In the genomic region with DNA sequence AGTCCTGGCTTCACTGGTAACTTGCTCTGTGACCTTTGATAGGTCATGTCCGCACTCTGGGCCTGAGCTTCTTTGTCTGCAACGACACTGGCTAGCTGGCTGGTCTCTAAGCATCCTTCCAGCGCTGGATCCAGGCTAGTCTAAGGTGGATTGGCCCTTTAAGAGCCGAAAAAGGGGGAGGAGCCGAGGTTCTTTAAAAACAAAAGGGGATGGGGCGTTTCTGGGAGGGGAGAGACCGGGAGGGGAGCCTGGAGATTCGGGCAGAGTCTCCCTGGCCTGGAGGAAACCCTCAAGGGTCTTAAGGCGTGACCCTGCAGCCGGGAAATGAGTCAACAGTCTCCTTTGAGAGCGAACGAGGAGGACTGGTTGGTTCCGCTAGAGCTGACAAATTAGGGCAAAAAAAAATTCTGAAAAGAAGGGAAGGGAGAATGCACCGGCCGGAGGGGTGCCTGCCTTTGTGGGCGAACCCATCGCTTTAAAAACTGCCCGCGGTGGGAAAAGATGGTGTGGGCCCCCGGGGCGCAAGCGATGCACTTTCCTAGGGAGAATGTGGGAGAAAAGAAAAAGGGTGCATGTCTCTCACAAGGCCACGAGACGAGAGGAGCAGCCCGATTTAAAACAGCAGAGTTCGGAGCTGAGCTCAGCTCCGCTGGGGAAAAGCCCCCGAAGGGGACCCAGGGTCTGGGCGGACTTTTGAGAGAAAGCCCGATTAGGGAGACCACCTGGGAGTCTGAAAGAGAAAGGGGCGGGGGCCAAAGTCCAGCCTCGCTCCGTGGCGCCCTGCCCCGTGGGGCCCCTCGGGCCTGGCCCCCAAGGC, we compare ENCODE assay signal across 8 cellular contexts. TPM values are rescaled to one million over a fixed set of nuclear protein-coding genes. Genes with fewer than 3 reads are reported as not detected.
A peak's percentile ranks its signal among the peaks of the same experiment; 100 is the strongest.
DNase-seq lines count a peak whose midpoint lies in the region; ATAC-seq and TF ChIP-seq lines count a peak whose summit lies in the region.

No MANE protein-coding gene starts in this region.

- DNase-seq in RKO (ENCODE audit: low spot score) (peak; percentile 81), glutamatergic neuron (peak; percentile 85), neuronal stem cell (ENCODE audit: low spot score) (peak; percentile 89), vagina (ENCODE audit: extremely low spot score in 2 of 2) (peak in 1 of 2 donors; percentile 89)

- H3K4me3 ChIP-seq in neuronal stem cell (ENCODE audit: low read length in 2 of 2) (peak overlapping the region; percentile 92 to 94), vagina (peak overlapping the region; percentile 62 to 98)

- peaks cover 2% of the 10 kb centered on the region for H3K27me3 Mint-ChIP-seq in IgD-negative memory B cell
- peaks cover 33% of the 10 kb centered on the region for H3K27me3 Mint-ChIP-seq in glutamatergic neuron (ENCODE audit: unreplicated experiment)

- H3K4me2 ChIP-seq in neuronal stem cell (ENCODE audit: insufficient read depth, low read length, poor library complexity, severe bottlenecking): peak overlapping the region; percentile 66

- H3K27ac Mint-ChIP-seq in IgD-negative memory B cell (peak overlapping the region; percentile 80 to 90 (median 88)), glutamatergic neuron (ENCODE audit: unreplicated experiment) (peak overlapping the region; percentile 100)

- H2BK5ac ChIP-seq in neuronal stem cell (ENCODE audit: low read length): peak overlapping the region; percentile 83

- TF ChIP-seq CTCF in glutamatergic neuron (IDR thresholded peaks at IDR 0.05; ENCODE audit: partially characterized antibody, unreplicated experiment) (no peak), vagina (IDR thresholded peaks at IDR 0.05) (no peak)

- H3K27me3 ChIP-seq in neuronal stem cell (ENCODE audit: control insufficient read depth in 3 of 3, insufficient read depth in 3 of 3, low read depth in 1 of 3, low read length in 3 of 3) (no peaks in the 10 kb centered on the region), vagina (no peaks in the 10 kb centered on the region)

- H3K18ac ChIP-seq in neuronal stem cell (ENCODE audit: low read length): peak overlapping the region; percentile 95

- H2BK12ac ChIP-seq in neuronal stem cell (ENCODE audit: low read length): no peak overlapping the region

- peak in 1 of 2 donors; percentile 36 for TF ChIP-seq POLR2A in vagina (IDR thresholded peaks at IDR 0.05)

- H3K4me3 Mint-ChIP-seq in IgD-negative memory B cell: peak overlapping the region; percentile 88 to 99 (median 94)
- H3K4me3 Mint-ChIP-seq in glutamatergic neuron (ENCODE audit: unreplicated experiment): peak overlapping the region; percentile 99

- H3K9ac ChIP-seq in ES-I3 (ENCODE audit: low read depth, low read length) (peak overlapping the region; percentile 79), neuronal stem cell (ENCODE audit: low read depth, low read length, poor library complexity) (no peak overlapping the region)

- no peak overlapping the region for H3K23ac ChIP-seq in neuronal stem cell (ENCODE audit: low read depth, low read length, poor library complexity)

- ATAC-seq in HG03439 (IDR thresholded peaks at IDR 0.05; ENCODE audit: unreplicated experiment): no peak

- no peaks in the 10 kb centered on the region for H3K9me3 Mint-ChIP-seq in IgD-negative memory B cell
- H3K9me3 Mint-ChIP-seq in glutamatergic neuron (ENCODE audit: unreplicated experiment): peaks cover 28% of the 10 kb centered on the region

- no peaks in the 10 kb centered on the region for H3K36me3 ChIP-seq in ES-I3 (ENCODE audit: insufficient read depth, low read length)
- peaks cover 6 to 31% of the 10 kb centered on the region in 2 donors for H3K36me3 ChIP-seq in neuronal stem cell (replicated peaks in 1 of 2; ENCODE audit: control insufficient read depth in 2 of 2, insufficient read depth in 2 of 2, low read length in 2 of 2)
- H3K36me3 ChIP-seq in vagina: no peaks in the 10 kb centered on the region

- intact Hi-C loops in vagina (cut with DNase I): loop anchor here (10.0 kb wide), 1 partner anchor 177 kb away; no protein-coding TSS in a partner anchor

- peak overlapping the region; percentile 75 for H2AFZ ChIP-seq in neuronal stem cell (ENCODE audit: low read length)

- H2BK15ac ChIP-seq in neuronal stem cell (ENCODE audit: low read length): peak overlapping the region; percentile 2

- H3K14ac ChIP-seq in neuronal stem cell (ENCODE audit: low read length): no peak overlapping the region

- H3K4me1 ChIP-seq in ES-I3 (ENCODE audit: insufficient read depth, low read length) (peaks cover 25% of the 10 kb centered on the region), neuronal stem cell (ENCODE audit: control insufficient read depth in 2 of 2, insufficient read depth in 1 of 2, low read depth in 1 of 2, low read length in 2 of 2) (peaks cover 29 to 32% of the 10 kb centered on the region in 2 donors), vagina (peaks cover 44% of the 10 kb centered on the region)

- H3K4ac ChIP-seq in neuronal stem cell (ENCODE audit: low read length): peak overlapping the region; percentile 2

- H2BK120ac ChIP-seq in neuronal stem cell (ENCODE audit: low read depth, low read length): no peak overlapping the region

- peaks cover 1 to 9% (median 5%) of the 10 kb centered on the region in 3 donors for H3K4me1 Mint-ChIP-seq in IgD-negative memory B cell
- peaks cover 8% of the 10 kb centered on the region for H3K4me1 Mint-ChIP-seq in glutamatergic neuron (ENCODE audit: low read depth, unreplicated experiment)

- peaks cover 11% of the 10 kb centered on the region for H3K79me1 ChIP-seq in neuronal stem cell (ENCODE audit: low read depth, low read length)

- H2AK5ac ChIP-seq in neuronal stem cell (ENCODE audit: low read depth, low read length): peak overlapping the region; percentile 1

- 0 to 1% (median 1%) methylated on average over 35 to 36 of the region's 36 CpGs for WGBS in adipose tissue, 3 donors
- no CpG with 5 or more reads among the region's 36 CpGs for WGBS in neuronal stem cell (ENCODE audit: extremely low coverage in 2 of 2, insufficient read length in 2 of 2, insufficient replicate concordance in 1 of 2), 2 donors

- no peak overlapping the region for H4K8ac ChIP-seq in neuronal stem cell (ENCODE audit: low read depth, low read length)

- no peak overlapping the region for H4K91ac ChIP-seq in neuronal stem cell (ENCODE audit: low read depth, low read length, poor library complexity)

- H3K9me3 ChIP-seq in ES-I3 (ENCODE audit: control insufficient read depth, insufficient read depth, low read length): no peaks in the 10 kb centered on the region
- no peaks in the 10 kb centered on the region for H3K9me3 ChIP-seq in neuronal stem cell (replicated peaks in 1 of 2; ENCODE audit: control insufficient read depth in 2 of 2, insufficient read depth in 1 of 2, low read depth in 1 of 2, low read length in 2 of 2)
- no peaks in the 10 kb centered on the region for H3K9me3 ChIP-seq in vagina

- H3K36me3 Mint-ChIP-seq in IgD-negative memory B cell (peaks cover 2% of the 10 kb centered on the region), glutamatergic neuron (ENCODE audit: unreplicated experiment) (peaks cover 4% of the 10 kb centered on the region)

- peak overlapping the region; percentile 42 for H3K27ac ChIP-seq in adipose tissue (ENCODE audit: low read depth, low read length)
- peak overlapping the region; percentile 97 for H3K27ac ChIP-seq in neuronal stem cell (replicated peaks; ENCODE audit: low read length)
- peak overlapping the region; percentile 93 for H3K27ac ChIP-seq in vagina

RNA-seq across cellular contexts. Expression of a gene that starts 1.0 kb away (rescaled TPM):
- polyA plus RNA-seq in IgD-negative memory B cell (0.39 TPM), adipose tissue (10 to 100 TPM in 2 of 3 donors, 1 to 10 TPM in 1; 3.9 to 13.8 (median 12.7) TPM)
- total RNA-seq in glutamatergic neuron (ENCODE audit: unreplicated experiment) (216 TPM), vagina (13.0 TPM)
- polyA plus RNA-seq in neuronal stem cell (2013, experiment 1 of 2): 30.6 TPM
- 29.7 TPM for polyA plus RNA-seq in neuronal stem cell (2013, experiment 2 of 2)

RNA-seq across cellular contexts. Expression of a gene that starts 45.6 kb away (rescaled TPM):
- polyA plus RNA-seq in IgD-negative memory B cell: 0.94 TPM
- 10 to 100 TPM in 1 of 3 donors, 1 to 10 TPM in 2; 2.5 to 10.7 (median 9.7) TPM for polyA plus RNA-seq in adipose tissue
- total RNA-seq in glutamatergic neuron (ENCODE audit: unreplicated experiment): 83.7 TPM
- polyA plus RNA-seq in neuronal stem cell (2013, experiment 1 of 2): 75.8 TPM
- 74.3 TPM for polyA plus RNA-seq in neuronal stem cell (2013, experiment 2 of 2)
- total RNA-seq in vagina: 6.6 TPM

Comparison
In these comparisons a context has a peak if more than half of its experiments do, and no peak if none do; other contexts are left out.
1. H3K27ac ChIP-seq: peak in every context shown above with its lines; median percentile 97 in neuronal stem cell; 93 in vagina; 42 in adipose tissue.
2. RNA of a gene that starts 1.0 kb away (total RNA-seq): 216 TPM in glutamatergic neuron (single experiment); 13.0 TPM in vagina (single experiment); every median in the first group is over 10 times any median in the second.
3. RNA of a gene that starts 45.6 kb away (total RNA-seq): 83.7 TPM in glutamatergic neuron (single experiment); 6.6 TPM in vagina (single experiment); every median in the first group is over 10 times any median in the second.